In genomic region chr19:19460258-19460731, GRCh38 we compare ENCODE assay signal across 9 cellular contexts. TPM values are rescaled to one million over a fixed set of nuclear protein-coding genes. Genes with fewer than 3 reads are reported as not detected.
DNase-seq lines count a peak whose midpoint lies in the region; TF ChIP-seq lines count a peak whose summit lies in the region.
"Had no signal": no experiment of that assay in that cellular context is flagged by ENCODE, and none has a peak within 500 bp of the region (broad histone marks: within the 10 kb centered on the region; RNA-seq: fewer than 3 reads in every experiment).

No MANE protein-coding gene starts in this region.

- TF ChIP-seq POLR2A in thyroid gland (IDR thresholded peaks at IDR 0.05): no peak

- H3K4me1 ChIP-seq in iPS-20b (ENCODE audit: insufficient read depth, low read length) (peaks cover 52% of the 10 kb centered on the region), thyroid gland (peaks cover 55 to 77% of the 10 kb centered on the region in 2 donors)

- peak overlapping the region; percentile 33; the same call in 1 of the 2 replicates for H3K9ac ChIP-seq in iPS-20b (ENCODE audit: low read depth, low read length)

- H3K9me3 ChIP-seq in iPS-20b (ENCODE audit: insufficient read depth, low read depth, low read length): no peaks in the 10 kb centered on the region
- H3K9me3 ChIP-seq in thyroid gland: no peaks in the 10 kb centered on the region

- DNase-seq in activated CD8-positive, alpha-beta memory T cell treated with anti-CD3 and anti-CD28 coated beads, Interleukin-2, amount 50 U/mL, for 4 hours: peak; percentile 32
- DNase-seq in activated CD8-positive, alpha-beta memory T cell treated with anti-CD3 and anti-CD28 coated beads, Interleukin-2, amount 50 U/mL, for 48 hours: no peak
- DNase-seq in activated CD4-positive, alpha-beta T cell treated with anti-CD3 and anti-CD28 coated beads, Interleukin-2, amount 50 U/mL, for 48 hours: peak; percentile 43 to 46
- DNase-seq in thyroid gland: no peak
- no peak for DNase-seq in DMS114 treated with DMSO at 0.1 percent for 48 hours (lab: John Stamatoyannopoulos, UW; ENCODE audit: unreplicated experiment)
- DNase-seq in NCI-H2227 treated with DMSO at 0.1 percent for 48 hours (lab: John Stamatoyannopoulos, UW): no peak
- DNase-seq in NCI-H1694 (lab: John Stamatoyannopoulos, UW): no peak

- H3K27ac ChIP-seq in iPS-20b (ENCODE audit: low read length) (peak overlapping the region; percentile 51), thyroid gland (peak overlapping the region; percentile 42 to 93 (median 85))
- H3K27ac ChIP-seq: C4-2B had no signal

- 64 to 70% methylated on average over 9 to 10 of the region's 10 CpGs for WGBS in thyroid gland, 2 donors

- H3K4me3 ChIP-seq in iPS-20b (ENCODE audit: low read length): no peak overlapping the region
- H3K4me3 ChIP-seq in thyroid gland (replicated peaks in 1 of 3): no peak overlapping the region

- no peak for TF ChIP-seq CTCF in thyroid gland (IDR thresholded peaks at IDR 0.05)

- peaks cover 14% of the 10 kb centered on the region for H3K36me3 ChIP-seq in iPS-20b (ENCODE audit: insufficient read depth, low read depth, low read length)
- no peaks in the 10 kb centered on the region for H3K36me3 ChIP-seq in thyroid gland

- H3K27me3 ChIP-seq in iPS-20b (ENCODE audit: insufficient read depth, low read length): no peaks in the 10 kb centered on the region
- no peaks in the 10 kb centered on the region for H3K27me3 ChIP-seq in thyroid gland

- intact Hi-C loops in thyroid gland (cut with DNase I): no loop called here

RNA-seq across cellular contexts. Expression of gene GATAD2A, which starts 54.8 kb away (rescaled TPM):
- 10 to 100 TPM; 33.2 to 82.4 (median 51.8) TPM for total RNA-seq in thyroid gland

RNA-seq across cellular contexts. Expression of gene TSSK6, which starts 55.1 kb away (rescaled TPM):
- 1 to 10 TPM; 1.8 to 7.7 (median 3.8) TPM for total RNA-seq in thyroid gland

RNA-seq across cellular contexts. Expression of gene NDUFA13, which starts 55.7 kb away (rescaled TPM):
- 100 to 1,000 TPM in 1 of 4 donors, 10 to 100 TPM in 3; 32.8 to 265 (median 63.6) TPM for total RNA-seq in thyroid gland

Comparison
In these comparisons a context has a peak if more than half of its experiments do, and no peak if none do; other contexts are left out.
1. DNase-seq: peak in activated CD8-positive, alpha-beta memory T cell treated with anti-CD3 and anti-CD28 coated beads, Interleukin-2, amount 50 U/mL, for 4 hours (single experiment) and activated CD4-positive, alpha-beta T cell treated with anti-CD3 and anti-CD28 coated beads, Interleukin-2, amount 50 U/mL, for 48 hours (2 of 2); none in activated CD8-positive, alpha-beta memory T cell treated with anti-CD3 and anti-CD28 coated beads, Interleukin-2, amount 50 U/mL, for 48 hours (single experiment), thyroid gland (0 of 2), DMS114 treated with DMSO at 0.1 percent for 48 hours (single experiment), NCI-H2227 treated with DMSO at 0.1 percent for 48 hours (single experiment) and NCI-H1694 (single experiment).